20 cellular contexts compared by ENCODE assay signal in genomic region chr2:99694331-99694730, GRCh38.
DNase-seq lines count a peak whose midpoint lies in the region; ATAC-seq and FAIRE-seq lines count a peak whose summit lies in the region.
"Had no signal": no experiment of that assay in that cellular context is flagged by ENCODE, and none has a peak within 500 bp of the region (broad histone marks: within the 10 kb centered on the region; RNA-seq: fewer than 3 reads in every experiment).

No MANE protein-coding gene starts in this region.

- H2BK5ac ChIP-seq in mesendoderm (ENCODE audit: low read length) (no peak overlapping the region), mesenchymal stem cell (ENCODE audit: low read depth, low read length, poor library complexity, severe bottlenecking) (no peak overlapping the region)

- H3K27ac ChIP-seq in mesendoderm (ENCODE audit: low read depth, low read length) (no peak overlapping the region), mesenchymal stem cell (ENCODE audit: low read length, poor library complexity, severe bottlenecking) (no peak overlapping the region)

- no peak overlapping the region for H2AK5ac ChIP-seq in mesendoderm (ENCODE audit: low read length)
- H2AK5ac ChIP-seq in mesenchymal stem cell (ENCODE audit: low read length, severe bottlenecking) = no peak overlapping the region

- H4K5ac ChIP-seq in mesendoderm (ENCODE audit: low read length) = no peak overlapping the region

- no peak overlapping the region for H3K14ac ChIP-seq in mesenchymal stem cell (ENCODE audit: low read length in 2 of 2)

- H3K4me3 ChIP-seq in mesendoderm (ENCODE audit: low read length) (no peak overlapping the region), mesenchymal stem cell (ENCODE audit: insufficient read depth in 1 of 2, low read depth in 1 of 2, low read length in 2 of 2) (no peak overlapping the region)
- H3K4me3 ChIP-seq: GM23338 had no signal

- H3K9me3 ChIP-seq in mesenchymal stem cell (ENCODE audit: control insufficient read depth, low read length) = no peaks in the 10 kb centered on the region

- H3K4me1 ChIP-seq in mesendoderm (ENCODE audit: control insufficient read depth, low read depth, low read length) (no peaks in the 10 kb centered on the region), mesenchymal stem cell (ENCODE audit: control insufficient read depth, insufficient read depth, low read depth, low read length) (peaks cover 2% of the 10 kb centered on the region)

- H2BK12ac ChIP-seq in mesenchymal stem cell (ENCODE audit: low read length in 2 of 2) = no peak overlapping the region

- H3K79me2 ChIP-seq in mesendoderm (ENCODE audit: control insufficient read depth, insufficient read depth, low read length) = no peaks in the 10 kb centered on the region

- H4K8ac ChIP-seq in mesendoderm (ENCODE audit: low read depth, low read length) (no peak overlapping the region), mesenchymal stem cell (ENCODE audit: low read length) (no peak overlapping the region)

- peak; percentile 45 for ATAC-seq in esophagus mucosa
- ATAC-seq in HG03039 (IDR thresholded peaks at IDR 0.05; ENCODE audit: unreplicated experiment) = no peak
- no peak for ATAC-seq in GM21526 (IDR thresholded peaks at IDR 0.05; ENCODE audit: low FRiP score, unreplicated experiment)
- ATAC-seq: CD8-positive, alpha-beta T cell; GM23338 had no signal

- H3K56ac ChIP-seq in mesendoderm (ENCODE audit: low read length) = no peak overlapping the region

- no peak overlapping the region for H4K91ac ChIP-seq in mesenchymal stem cell (ENCODE audit: low read length)

- WGBS in mesendoderm (ENCODE audit: extremely low coverage, insufficient coverage, low lambda C conversion rate) = no CpG with 5 or more reads among the region's 7 CpGs
- 85% methylated on average over 4 of the region's 7 CpGs for WGBS in mesenchymal stem cell

- H2BK120ac ChIP-seq in mesendoderm (ENCODE audit: low read depth, low read length) (no peak overlapping the region), mesenchymal stem cell (ENCODE audit: low read depth, low read length) (no peak overlapping the region)

- H3K23ac ChIP-seq in mesendoderm (ENCODE audit: low read length) (no peak overlapping the region), mesenchymal stem cell (ENCODE audit: low read length in 2 of 2) (no peak overlapping the region)

- DNase-seq in astrocyte of the hippocampus (ENCODE audit: low read depth, low spot score) = peak; percentile 55
- DNase-seq in mesendoderm = peak; percentile 82
- peak; percentile 27 for DNase-seq in urothelium cell line (ENCODE audit: low spot score)
- DNase-seq in mesenchymal stem cell = no peak
- DNase-seq: C1 segment of cervical spinal cord; Calu3; CD8-positive, alpha-beta T cell; DMS153; HCEC 1CT; NCI-H1105; NCI-H2029 treated with DMSO at 0.1 percent for 48 hours; NCI-H345; NCI-H524 treated with DMSO at 0.1 percent for 48 hours; SHP77 had no signal

- H3K9ac ChIP-seq in mesendoderm (ENCODE audit: low read length) (no peak overlapping the region), mesenchymal stem cell (ENCODE audit: low read length) (no peak overlapping the region)

- H3K4ac ChIP-seq in mesendoderm (ENCODE audit: low read depth, low read length) = no peak overlapping the region
- no peak overlapping the region for H3K4ac ChIP-seq in mesenchymal stem cell (ENCODE audit: low read depth in 1 of 2, low read length in 2 of 2)

- H3K36me3 ChIP-seq in mesendoderm (ENCODE audit: control insufficient read depth, insufficient read depth, low read length) (no peaks in the 10 kb centered on the region), mesenchymal stem cell (ENCODE audit: control insufficient read depth in 1 of 2, insufficient read depth in 2 of 2, low read depth in 1 of 2, low read length in 2 of 2) (no peaks in the 10 kb centered on the region)

- FAIRE-seq in urothelium cell line (lab: Jason Lieb, UNC) = no peak
- FAIRE-seq: GM12891, HTR-8/SVneo had no signal

- no peak overlapping the region for H3K4me2 ChIP-seq in mesendoderm (ENCODE audit: low read length)
- no peak overlapping the region for H3K4me2 ChIP-seq in mesenchymal stem cell (ENCODE audit: low read length, poor library complexity, severe bottlenecking)
- H3K4me2 ChIP-seq: GM23338 had no signal

- peak overlapping the region; percentile 34 for H3K18ac ChIP-seq in mesendoderm (ENCODE audit: low read length)
- H3K18ac ChIP-seq in mesenchymal stem cell (ENCODE audit: low read depth in 1 of 2, low read length in 2 of 2) = no peak overlapping the region

- H3K27me3 ChIP-seq in mesendoderm (ENCODE audit: insufficient read depth, low read length, poor library complexity) (no peaks in the 10 kb centered on the region), mesenchymal stem cell (ENCODE audit: control insufficient read depth in 1 of 2, insufficient read depth in 1 of 2, low read length in 2 of 2) (peaks cover 0 to 47% of the 10 kb centered on the region in 2 experiments)

- H2BK15ac ChIP-seq in mesendoderm (replicated peaks; ENCODE audit: low read depth) (no peak overlapping the region), mesenchymal stem cell (ENCODE audit: low read depth, poor library complexity, severe bottlenecking) (no peak overlapping the region)

- H3K79me1 ChIP-seq in mesendoderm (ENCODE audit: low read length) (no peaks in the 10 kb centered on the region), mesenchymal stem cell (replicated peaks; ENCODE audit: low read length, poor library complexity, severe bottlenecking) (peaks cover 9% of the 10 kb centered on the region)

- no peak overlapping the region for H2AFZ ChIP-seq in mesenchymal stem cell (ENCODE audit: low read depth, low read length)
- H2AFZ ChIP-seq: GM23338 had no signal
